ENCODE assay signal across 25 cellular contexts in the genomic region with DNA sequence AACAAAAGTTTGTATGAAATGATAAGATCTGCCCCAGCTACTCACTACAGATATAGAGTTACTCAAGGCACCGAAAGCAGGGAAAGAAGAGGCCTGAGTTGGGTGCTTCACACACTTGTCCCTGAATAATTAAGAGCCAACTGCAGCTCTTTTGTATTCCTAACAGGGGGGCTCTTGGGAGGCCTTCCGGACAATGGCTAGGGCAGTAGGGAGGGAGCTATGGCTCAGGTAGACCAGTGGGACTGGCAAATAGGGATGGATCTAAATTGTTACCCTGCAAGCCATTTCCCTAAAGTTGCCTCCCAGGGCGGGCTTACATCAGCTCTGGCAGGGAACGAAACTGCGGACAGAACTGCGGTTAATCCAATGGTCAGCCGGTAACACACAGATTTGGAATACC. TPM values are rescaled to one million over a fixed set of nuclear protein-coding genes. Genes with fewer than 3 reads are reported as not detected.
"Had no signal": no experiment of that assay in that cellular context is flagged by ENCODE, and none has a peak within 500 bp of the region (broad histone marks: within the 10 kb centered on the region; RNA-seq: fewer than 3 reads in every experiment).

No MANE protein-coding gene starts in this region.

- H3K4me3 ChIP-seq: breast epithelium, colonic mucosa, esophagus squamous epithelium, gastrocnemius medialis, lower lobe of right lung, psoas muscle, right atrium auricular region, upper lobe of left lung had no signal

- DNase-seq: activated CD8-positive, alpha-beta memory T cell treated with anti-CD3 and anti-CD28 coated beads for 24 hours; activated CD8-positive, alpha-beta memory T cell treated with anti-CD3 and anti-CD28 coated beads, Interleukin-2, amount 50 U/mL, for 4 hours; activated naive CD4-positive, alpha-beta T cell; activated naive CD8-positive, alpha-beta T cell treated with anti-CD3 and anti-CD28 coated beads for 36 hours; activated T-cell treated with anti-CD3 and anti-CD28 coated beads, Interleukin-2, amount 50 U/mL, for 24 hours; colonic mucosa; esophagus squamous epithelium; gastrocnemius medialis; head of caudate nucleus; hypothalamus; immature natural killer cell; naive B cell; psoas muscle; stimulated activated CD4-positive, alpha-beta T cell treated with anti-CD3 and anti-CD28 coated beads, Interleukin-4, amount 100 ng/mL, for 24 hours; stimulated activated naive CD8-positive, alpha-beta T cell treated with anti-CD3 and anti-CD28 coated beads, Interleukin-15, Interleukin-2, amounts not matched to agents 100 U/mL and 50 U/mL, for 24 hours; T-cell had no signal

- H3K9me3 Mint-ChIP-seq: activated naive CD8-positive, alpha-beta T cell treated with anti-CD3 and anti-CD28 coated beads for 36 hours; activated T-cell treated with anti-CD3 and anti-CD28 coated beads, Interleukin-2, amount 50 U/mL, for 24 hours; activated T-helper 17 cell treated with anti-CD3 and anti-CD28 coated beads, Interleukin-2, amount 50 U/mL, for 72 hours; central memory CD8-positive, alpha-beta T cell; immature natural killer cell; naive B cell; T-cell had no signal

- H3K4me3 Mint-ChIP-seq: activated naive CD8-positive, alpha-beta T cell treated with anti-CD3 and anti-CD28 coated beads for 36 hours; activated T-cell treated with anti-CD3 and anti-CD28 coated beads, Interleukin-2, amount 50 U/mL, for 24 hours; activated T-helper 17 cell treated with anti-CD3 and anti-CD28 coated beads, Interleukin-2, amount 50 U/mL, for 72 hours; central memory CD8-positive, alpha-beta T cell; immature natural killer cell; naive B cell; T-cell had no signal

- H3K27me3 ChIP-seq: right atrium auricular region had no signal

- H3K36me3 ChIP-seq: breast epithelium, colonic mucosa, esophagus squamous epithelium, gastrocnemius medialis, lower lobe of right lung, right atrium auricular region, upper lobe of left lung had no signal

- H3K36me3 Mint-ChIP-seq: activated naive CD8-positive, alpha-beta T cell treated with anti-CD3 and anti-CD28 coated beads for 36 hours; immature natural killer cell; T-cell had no signal

- H3K9me3 ChIP-seq: breast epithelium, colonic mucosa, esophagus squamous epithelium, gastrocnemius medialis, lower lobe of right lung, psoas muscle, right atrium auricular region, upper lobe of left lung had no signal

- ATAC-seq: activated T-helper 17 cell treated with anti-CD3 and anti-CD28 coated beads, Interleukin-2, amount 50 U/mL, for 72 hours; gastrocnemius medialis; left lobe of liver; psoas muscle; stimulated activated naive CD8-positive, alpha-beta T cell treated with anti-CD3 and anti-CD28 coated beads, Interleukin-15, Interleukin-2, amounts not matched to agents 100 U/mL and 50 U/mL, for 24 hours; T-cell had no signal

- H3K27ac ChIP-seq: breast epithelium, colonic mucosa, esophagus squamous epithelium, gastrocnemius medialis, lower lobe of right lung, psoas muscle, right atrium auricular region, upper lobe of left lung had no signal

- H3K4me1 Mint-ChIP-seq: activated naive CD8-positive, alpha-beta T cell treated with anti-CD3 and anti-CD28 coated beads for 36 hours had no signal

- H3K27ac Mint-ChIP-seq: activated naive CD8-positive, alpha-beta T cell treated with anti-CD3 and anti-CD28 coated beads for 36 hours; activated T-cell treated with anti-CD3 and anti-CD28 coated beads, Interleukin-2, amount 50 U/mL, for 24 hours; activated T-helper 17 cell treated with anti-CD3 and anti-CD28 coated beads, Interleukin-2, amount 50 U/mL, for 72 hours; immature natural killer cell; T-cell had no signal

RNA-seq across cellular contexts. Expression of gene SEMA5B, which starts 6.2 kb away (rescaled TPM):
- total RNA-seq: activated naive CD8-positive, alpha-beta T cell treated with anti-CD3 and anti-CD28 coated beads for 36 hours; kidney epithelial cell; mesenteric fat pad had no signal
- polyA plus RNA-seq: immature natural killer cell had no signal
